13 cellular contexts compared by ENCODE assay signal in genomic region chr6:108760158-108761050, GRCh38.
DNase-seq lines count a peak whose midpoint lies in the region; FAIRE-seq and TF ChIP-seq lines count a peak whose summit lies in the region.
"Had no signal": no experiment of that assay in that cellular context is flagged by ENCODE, and none has a peak within 500 bp of the region (broad histone marks: within the 10 kb centered on the region; RNA-seq: fewer than 3 reads in every experiment).

No MANE protein-coding gene starts in this region.

- H3K4me1 ChIP-seq in neural progenitor cell: no peaks in the 10 kb centered on the region

- no peak for TF ChIP-seq POLR2A in H54 (IDR thresholded peaks at IDR 0.05; ENCODE audit: low read depth, low read length)

- DNase-seq in HL-60 (ENCODE audit: low read depth in 1 of 2, low spot score in 1 of 2) (peak; percentile 43 to 77), NCI-H2227 treated with DMSO at 0.1 percent for 48 hours (lab: John Stamatoyannopoulos, UW) (peak; percentile 5), astrocyte of the spinal cord (ENCODE audit: low read depth, low spot score) (peak; percentile 63), neural progenitor cell (ENCODE audit: low spot score) (no peak), H54 (ENCODE audit: insufficient read length, low spot score) (no peak), COLO668 (lab: John Stamatoyannopoulos, UW; ENCODE audit: unreplicated experiment) (no peak), GM03348 (ENCODE audit: low spot score) (no peak)
- DNase-seq in effector CD4-positive, alpha-beta T cell: no peak
- DNase-seq: activated B cell treated with CpG ODN at 0.5 μM for 24 hours; activated gamma-delta T cell treated with Interleukin-2 at 50 U/mL for 16 hours; effector CD8-positive, alpha-beta T cell; NCI-H526 treated with DMSO at 0.1 percent for 48 hours had no signal

- no peaks in the 10 kb centered on the region for H3K36me3 Mint-ChIP-seq in neural progenitor cell

- TF ChIP-seq CTCF in HL-60 (IDR thresholded peaks at IDR 0.05; ENCODE audit: insufficient read depth, low read length) (no peak), astrocyte of the spinal cord (IDR thresholded peaks at IDR 0.05; ENCODE audit: low read depth, low read length) (no peak), neural progenitor cell (IDR thresholded peaks at IDR 0.05) (no peak)

- H3K9ac ChIP-seq in neural progenitor cell: no peak overlapping the region

- peak overlapping the region; percentile 65 for H3K27ac Mint-ChIP-seq in neural progenitor cell
- H3K27ac Mint-ChIP-seq: activated B cell treated with CpG ODN at 0.5 μM for 24 hours had no signal

- H3K4me3 Mint-ChIP-seq in neural progenitor cell: no peak overlapping the region
- H3K4me3 Mint-ChIP-seq: activated B cell treated with CpG ODN at 0.5 μM for 24 hours had no signal

- H3K4me1 Mint-ChIP-seq in neural progenitor cell: peaks cover 8% of the 10 kb centered on the region

- FAIRE-seq in H54 (lab: Jason Lieb, UNC): no peak
- FAIRE-seq: pancreas had no signal

- H3K27me3 Mint-ChIP-seq in neural progenitor cell (ENCODE audit: insufficient read depth, low read depth): peaks cover 11% of the 10 kb centered on the region

- H3K27ac ChIP-seq in HL-60 (replicated peaks) (peak overlapping the region; percentile 36; the same call in 1 of the 2 replicates), neural progenitor cell (no peak overlapping the region)
- H3K27ac ChIP-seq: pancreas had no signal

- H3K4me2 ChIP-seq in neural progenitor cell: no peak overlapping the region

- no peak overlapping the region for H2AFZ ChIP-seq in neural progenitor cell (replicated peaks)

- no peaks in the 10 kb centered on the region for H3K27me3 ChIP-seq in HL-60 (ENCODE audit: insufficient read depth, poor library complexity, severe bottlenecking)
- H3K27me3 ChIP-seq in neural progenitor cell: peaks cover 33% of the 10 kb centered on the region
- H3K27me3 ChIP-seq: pancreas had no signal

- H3K9me3 Mint-ChIP-seq in neural progenitor cell: no peaks in the 10 kb centered on the region
- H3K9me3 Mint-ChIP-seq: activated B cell treated with CpG ODN at 0.5 μM for 24 hours had no signal

- H3K36me3 ChIP-seq in neural progenitor cell: no peaks in the 10 kb centered on the region
- H3K36me3 ChIP-seq: pancreas had no signal

- no peaks in the 10 kb centered on the region for H3K9me3 ChIP-seq in neural progenitor cell (ENCODE audit: low read depth)
- H3K9me3 ChIP-seq: pancreas had no signal

- H3F3A ChIP-seq in neural progenitor cell (ENCODE audit: low read depth): no peaks in the 10 kb centered on the region

- no peak overlapping the region for H3K4me3 ChIP-seq in HL-60 (replicated peaks; ENCODE audit: insufficient read depth, low read length)
- H3K4me3 ChIP-seq in astrocyte of the spinal cord (ENCODE audit: low read depth, low read length): no peak overlapping the region
- H3K4me3 ChIP-seq in neural progenitor cell: no peak overlapping the region
- H3K4me3 ChIP-seq: pancreas had no signal

- no peaks in the 10 kb centered on the region for H4K20me1 ChIP-seq in neural progenitor cell (ENCODE audit: low read depth)

- in situ Hi-C loops in astrocyte of the spinal cord (cut with HindIII; ENCODE audit: low sequenced_read_pairs): no loop called here

- no peaks in the 10 kb centered on the region for H3K79me2 ChIP-seq in neural progenitor cell (ENCODE audit: low read depth)

Comparison
In these comparisons a context has a peak if more than half of its experiments do, and no peak if none do; other contexts are left out.
1. DNase-seq: peak in HL-60 (2 of 2), NCI-H2227 treated with DMSO at 0.1 percent for 48 hours (single experiment) and astrocyte of the spinal cord (single experiment); none in neural progenitor cell (single experiment), H54 (single experiment), effector CD4-positive, alpha-beta T cell (single experiment), COLO668 (single experiment) and GM03348 (single experiment).